Comparison of ENCODE assay signal across 8 cellular contexts in genomic region chr1:149811514-149811889, GRCh38. TPM values are rescaled to one million over a fixed set of nuclear protein-coding genes. Genes with fewer than 3 reads are reported as not detected.
DNase-seq lines count a peak whose midpoint lies in the region; ATAC-seq, FAIRE-seq and TF ChIP-seq lines count a peak whose summit lies in the region.
"Not testable (repeated sequence)": the region's sequence is repeated elsewhere in the genome, so short reads cannot be mapped to it uniquely, and the experiment has no call there.

No MANE protein-coding gene starts in this region.

- POLR2A ChIA-PET in activated CD4-positive, alpha-beta memory T cell treated with anti-CD3 and anti-CD28 coated beads for 36 hours (lab: Charles Lee) = not testable (repeated sequence)

- not testable (repeated sequence) for H3K4me1 ChIP-seq in BLaER1 treated with 17β-estradiol and CSF1 and Interleukin-3, amounts not matched to agents 10 nM and 100 nM; kidney (ENCODE audit: control insufficient read depth in 1 of 2, insufficient read depth in 1 of 2, low read depth in 1 of 2, low read length in 2 of 2)

- FAIRE-seq in kidney (lab: Jason Lieb, UNC) = not testable (repeated sequence)

- peak overlapping the region in 10 of 11 experiments; percentile 41 to 67 (median 54); a peak in 16 of 22 replicates for H3K27ac ChIP-seq in BLaER1 treated with 17β-estradiol and CSF1 and Interleukin-3, amounts not matched to agents 10 nM and 100 nM
- H3K27ac ChIP-seq in kidney (ENCODE audit: low read depth in 2 of 2, low read length in 2 of 2) = not testable (repeated sequence)

- H3K27ac Mint-ChIP-seq in activated CD4-positive, alpha-beta memory T cell treated with anti-CD3 and anti-CD28 coated beads for 36 hours = peak overlapping the region; percentile 98

- H3K36me3 Mint-ChIP-seq in activated CD4-positive, alpha-beta memory T cell treated with anti-CD3 and anti-CD28 coated beads for 36 hours = not testable (repeated sequence)

- H3K9ac ChIP-seq in BLaER1 treated with 17β-estradiol and CSF1 and Interleukin-3, amounts not matched to agents 10 nM and 100 nM = peak overlapping the region; percentile 66 to 75 (median 70)
- not testable (repeated sequence) for H3K9ac ChIP-seq in kidney (ENCODE audit: low read length in 2 of 2)

- H3K9me3 ChIP-seq in BLaER1 treated with 17β-estradiol and CSF1 and Interleukin-3, amounts not matched to agents 10 nM and 100 nM (replicated peaks in 1 of 11); kidney (ENCODE audit: control insufficient read depth in 1 of 2, low read length in 2 of 2): not testable (repeated sequence)

- H3K4me3 Mint-ChIP-seq in activated CD4-positive, alpha-beta memory T cell treated with anti-CD3 and anti-CD28 coated beads for 36 hours = peak overlapping the region; percentile 86

- not testable (repeated sequence) for H3K27me3 ChIP-seq in BLaER1 treated with 17β-estradiol and CSF1 and Interleukin-3, amounts not matched to agents 10 nM and 100 nM

- CTCF ChIA-PET in activated CD4-positive, alpha-beta memory T cell treated with anti-CD3 and anti-CD28 coated beads for 36 hours (lab: Charles Lee) = not testable (repeated sequence)

- H3K27me3 Mint-ChIP-seq in activated CD4-positive, alpha-beta memory T cell treated with anti-CD3 and anti-CD28 coated beads for 36 hours = not testable (repeated sequence)

- H4K20me1 ChIP-seq in BLaER1 treated with 17β-estradiol and CSF1 and Interleukin-3, amounts not matched to agents 10 nM and 100 nM = peaks cover 0 to 13% (median 0%) of the 10 kb centered on the region in 11 experiments; a peak in 6 of 22 replicates

- DNase-seq in NCI-H82 (lab: John Stamatoyannopoulos, UW) (peak; percentile 85), ecto neural progenitor cell (ENCODE audit: low spot score) (peak; percentile 31)
- DNase-seq in activated CD4-positive, alpha-beta memory T cell treated with anti-CD3 and anti-CD28 coated beads for 36 hours = peak; percentile 68
- DNase-seq in kidney; skeletal muscle cell (ENCODE audit: low read depth): not testable (repeated sequence)

- H3K4me1 Mint-ChIP-seq in activated CD4-positive, alpha-beta memory T cell treated with anti-CD3 and anti-CD28 coated beads for 36 hours (ENCODE audit: low read depth) = not testable (repeated sequence)

- intact Hi-C loops in activated CD4-positive, alpha-beta memory T cell treated with anti-CD3 and anti-CD28 coated beads for 36 hours (cut with micrococcal nuclease); kidney (cut with DNase I): not testable (repeated sequence)

- ATAC-seq in GM19395 (IDR thresholded peaks at IDR 0.05; ENCODE audit: unreplicated experiment) = peak; percentile 33
- ATAC-seq in HG03139 (IDR thresholded peaks at IDR 0.05; ENCODE audit: unreplicated experiment) = peak; percentile 23

- H3K36me3 ChIP-seq in BLaER1 treated with 17β-estradiol and CSF1 and Interleukin-3, amounts not matched to agents 10 nM and 100 nM; kidney (ENCODE audit: control insufficient read depth in 1 of 2, insufficient read depth in 2 of 2, low read length in 2 of 2): not testable (repeated sequence)

- H3K4me2 ChIP-seq in BLaER1 treated with 17β-estradiol and CSF1 and Interleukin-3, amounts not matched to agents 10 nM and 100 nM = peak overlapping the region; percentile 66 to 90 (median 78)

- not testable (repeated sequence) for TF ChIP-seq CTCF in kidney (IDR thresholded peaks at IDR 0.05; ENCODE audit: borderline replicate concordance, extremely low read depth, insufficient read depth)

- H3K9me3 Mint-ChIP-seq in activated CD4-positive, alpha-beta memory T cell treated with anti-CD3 and anti-CD28 coated beads for 36 hours = not testable (repeated sequence)

- peak overlapping the region; percentile 51 to 71 (median 62) for H3K4me3 ChIP-seq in BLaER1 treated with 17β-estradiol and CSF1 and Interleukin-3, amounts not matched to agents 10 nM and 100 nM
- H3K4me3 ChIP-seq in kidney (ENCODE audit: low read length in 2 of 2) (peak overlapping the region; percentile 41 to 55), skeletal muscle cell (ENCODE audit: low read depth, low read length) (peak overlapping the region; percentile 35)

RNA-seq across cellular contexts. Expression of gene FCGR1A, which starts 29.0 kb away (rescaled TPM):
- total RNA-seq in activated CD4-positive, alpha-beta memory T cell treated with anti-CD3 and anti-CD28 coated beads for 36 hours = not detected
- 18.0 TPM for total RNA-seq in kidney
- polyA plus RNA-seq in kidney (ENCODE audit: insufficient read depth, low read depth, low replicate concordance) = 19.5 TPM

Comparison
In these comparisons a context has a peak if more than half of its experiments do, and no peak if none do; other contexts are left out.
1. RNA of gene FCGR1A, which starts 29.0 kb away (total RNA-seq): 18.0 TPM in kidney (single experiment); not detected in activated CD4-positive, alpha-beta memory T cell treated with anti-CD3 and anti-CD28 coated beads for 36 hours; every median in the first group is over 10 times any median in the second.
2. Peak in every context shown above with its lines, with median percentiles within 50 percentile points of each other: H3K4me3 ChIP-seq.